ENCODE assay signal across 15 cellular contexts in genomic region chr14:101859538-101859902, GRCh38.
DNase-seq lines count a peak whose midpoint lies in the region; ATAC-seq and TF ChIP-seq lines count a peak whose summit lies in the region.
"Had no signal": no experiment of that assay in that cellular context is flagged by ENCODE, and none has a peak within 500 bp of the region (broad histone marks: within the 10 kb centered on the region; RNA-seq: fewer than 3 reads in every experiment).

No MANE protein-coding gene starts in this region.

- H3K4me1 ChIP-seq in right atrium auricular region (peaks cover 0 to 27% of the 10 kb centered on the region in 2 donors), right cardiac atrium (ENCODE audit: control insufficient read depth, insufficient read depth, low read length) (peaks cover 8% of the 10 kb centered on the region), lower lobe of right lung (peaks cover 35% of the 10 kb centered on the region), neural progenitor cell (no peaks in the 10 kb centered on the region)
- H3K4me1 ChIP-seq: foreskin keratinocyte had no signal

- H3K4me2 ChIP-seq in neural progenitor cell = no peak overlapping the region

- ATAC-seq in right cardiac atrium (no peak), lower lobe of right lung (peak; percentile 20 to 28), GM18867 (IDR thresholded peaks at IDR 0.05; ENCODE audit: unreplicated experiment) (no peak)
- ATAC-seq: foreskin keratinocyte had no signal

- H4K20me1 ChIP-seq in neural progenitor cell (ENCODE audit: low read depth) = peaks cover 47% of the 10 kb centered on the region

- peaks cover 28% of the 10 kb centered on the region for H3K79me2 ChIP-seq in neural progenitor cell (ENCODE audit: low read depth)

- no peaks in the 10 kb centered on the region for H3F3A ChIP-seq in neural progenitor cell (ENCODE audit: low read depth)

- intact Hi-C loops in right cardiac atrium (cut with DNase I) (no loop called here), lower lobe of right lung (cut with DNase I) (no loop called here)

- H3K9me3 ChIP-seq in right atrium auricular region = no peaks in the 10 kb centered on the region
- H3K9me3 ChIP-seq in right cardiac atrium (ENCODE audit: control insufficient read depth, low read length) = no peaks in the 10 kb centered on the region
- no peaks in the 10 kb centered on the region for H3K9me3 ChIP-seq in lower lobe of right lung
- H3K9me3 ChIP-seq in neural progenitor cell (ENCODE audit: low read depth) = no peaks in the 10 kb centered on the region
- H3K9me3 ChIP-seq: vagina had no signal

- H3K9me3 Mint-ChIP-seq in activated CD4-positive, alpha-beta memory T cell treated with anti-CD3 and anti-CD28 coated beads, Interleukin-2, amount 10 ng/mL, durations not matched to agents 7 days and 5 days = no peaks in the 10 kb centered on the region
- no peaks in the 10 kb centered on the region for H3K9me3 Mint-ChIP-seq in neural progenitor cell
- H3K9me3 Mint-ChIP-seq: activated naive CD8-positive, alpha-beta T cell treated with anti-CD3 and anti-CD28 coated beads, Interleukin-2, amount 10 ng/mL, durations not matched to agents 7 days and 5 days had no signal

- CTCF ChIA-PET in activated CD4-positive, alpha-beta memory T cell treated with anti-CD3 and anti-CD28 coated beads, Interleukin-2, amount 10 ng/mL, durations not matched to agents 7 days and 5 days (lab: Charles Lee) = interaction anchor here (0.8 to 1.6 kb wide), 3 partner anchors 16 to 152 kb away, joined by 3 to 5 read pairs (median 4); no protein-coding TSS in a partner anchor

- no peaks in the 10 kb centered on the region for H3K27me3 ChIP-seq in right atrium auricular region
- H3K27me3 ChIP-seq in right cardiac atrium (ENCODE audit: control insufficient read depth, insufficient read depth) = no peaks in the 10 kb centered on the region
- no peaks in the 10 kb centered on the region for H3K27me3 ChIP-seq in lower lobe of right lung (ENCODE audit: low read depth)
- no peaks in the 10 kb centered on the region for H3K27me3 ChIP-seq in neural progenitor cell
- H3K27me3 ChIP-seq: foreskin keratinocyte, vagina had no signal

- POLR2A ChIA-PET in activated CD4-positive, alpha-beta memory T cell treated with anti-CD3 and anti-CD28 coated beads, Interleukin-2, amount 10 ng/mL, durations not matched to agents 7 days and 5 days (lab: Charles Lee) = interaction anchor here (0.7 to 1.8 kb wide), 4 partner anchors 14 to 153 kb away, joined by 3 to 5 read pairs (median 4); no protein-coding TSS in a partner anchor

- no peak overlapping the region for H3K27ac ChIP-seq in right atrium auricular region
- no peak overlapping the region for H3K27ac ChIP-seq in right cardiac atrium (ENCODE audit: low read length)
- peak overlapping the region; percentile 74 for H3K27ac ChIP-seq in lower lobe of right lung
- no peak overlapping the region for H3K27ac ChIP-seq in neural progenitor cell
- H3K27ac ChIP-seq: foreskin keratinocyte, vagina had no signal

- peaks cover 78% of the 10 kb centered on the region for H3K36me3 Mint-ChIP-seq in activated CD4-positive, alpha-beta memory T cell treated with anti-CD3 and anti-CD28 coated beads, Interleukin-2, amount 10 ng/mL, durations not matched to agents 7 days and 5 days (ENCODE audit: low read depth)
- H3K36me3 Mint-ChIP-seq in neural progenitor cell = peaks cover 28% of the 10 kb centered on the region

- H2AFZ ChIP-seq in neural progenitor cell (replicated peaks) = no peak overlapping the region

- 86% methylated on average over 2 of the region's 2 CpGs for WGBS in right cardiac atrium

- no peak overlapping the region for H3K4me3 ChIP-seq in right atrium auricular region
- H3K4me3 ChIP-seq in right cardiac atrium (ENCODE audit: low read length) = no peak overlapping the region
- H3K4me3 ChIP-seq in lower lobe of right lung = no peak overlapping the region
- no peak overlapping the region for H3K4me3 ChIP-seq in neural progenitor cell
- H3K4me3 ChIP-seq: vagina had no signal

- DNase-seq in right atrium auricular region (ENCODE audit: low spot score) (peak; percentile 30), right cardiac atrium (no peak), lower lobe of right lung (no peak), neural progenitor cell (ENCODE audit: low spot score) (no peak), NCI-H2081 (lab: John Stamatoyannopoulos, UW) (no peak)
- DNase-seq in activated CD4-positive, alpha-beta memory T cell treated with anti-CD3 and anti-CD28 coated beads, Interleukin-2, amount 10 ng/mL, durations not matched to agents 7 days and 5 days = no peak
- DNase-seq: activated CD4-positive, alpha-beta T cell treated with anti-CD3 and anti-CD28 coated beads for 1 hour; activated naive CD8-positive, alpha-beta T cell treated with anti-CD3 and anti-CD28 coated beads, Interleukin-2, amount 10 ng/mL, durations not matched to agents 7 days and 5 days; central memory CD4-positive, alpha-beta T cell; foreskin keratinocyte; occipital lobe; stimulated activated naive CD4-positive, alpha-beta T cell; SW 1271 had no signal

- no peak overlapping the region for H3K9ac ChIP-seq in neural progenitor cell

- H3K27me3 Mint-ChIP-seq in activated CD4-positive, alpha-beta memory T cell treated with anti-CD3 and anti-CD28 coated beads, Interleukin-2, amount 10 ng/mL, durations not matched to agents 7 days and 5 days = no peaks in the 10 kb centered on the region
- no peaks in the 10 kb centered on the region for H3K27me3 Mint-ChIP-seq in neural progenitor cell (ENCODE audit: insufficient read depth, low read depth)
- H3K27me3 Mint-ChIP-seq: activated naive CD8-positive, alpha-beta T cell treated with anti-CD3 and anti-CD28 coated beads, Interleukin-2, amount 10 ng/mL, durations not matched to agents 7 days and 5 days had no signal

- no peak overlapping the region for H3K4me3 Mint-ChIP-seq in activated CD4-positive, alpha-beta memory T cell treated with anti-CD3 and anti-CD28 coated beads, Interleukin-2, amount 10 ng/mL, durations not matched to agents 7 days and 5 days
- no peak overlapping the region for H3K4me3 Mint-ChIP-seq in neural progenitor cell

- H3K27ac Mint-ChIP-seq in activated CD4-positive, alpha-beta memory T cell treated with anti-CD3 and anti-CD28 coated beads, Interleukin-2, amount 10 ng/mL, durations not matched to agents 7 days and 5 days = peak overlapping the region; percentile 67
- H3K27ac Mint-ChIP-seq in neural progenitor cell = no peak overlapping the region

- H3K4me1 Mint-ChIP-seq in activated CD4-positive, alpha-beta memory T cell treated with anti-CD3 and anti-CD28 coated beads, Interleukin-2, amount 10 ng/mL, durations not matched to agents 7 days and 5 days = peaks cover 50% of the 10 kb centered on the region
- H3K4me1 Mint-ChIP-seq in neural progenitor cell = no peaks in the 10 kb centered on the region

- peaks cover 5% of the 10 kb centered on the region for H3K36me3 ChIP-seq in right atrium auricular region
- H3K36me3 ChIP-seq in lower lobe of right lung = peaks cover 22% of the 10 kb centered on the region
- H3K36me3 ChIP-seq in neural progenitor cell = no peaks in the 10 kb centered on the region

- TF ChIP-seq CTCF in right atrium auricular region (IDR thresholded peaks at IDR 0.05) (no peak), lower lobe of right lung (IDR thresholded peaks at IDR 0.05) (no peak), neural progenitor cell (IDR thresholded peaks at IDR 0.05) (no peak)

Comparison
In these comparisons a context has a peak if more than half of its experiments do, and no peak if none do; other contexts are left out.
1. ATAC-seq: peak in lower lobe of right lung (2 of 2); none in right cardiac atrium (0 of 2) and GM18867 (single experiment).